ENCODE assay signal across 1 cellular context in genomic region chr7:99366646-99367045, GRCh38.
TF ChIP-seq lines count a peak whose summit lies in the region.

No MANE protein-coding gene starts in this region.

TF ChIP-seq in GM12878, 131 proteins besides CTCF, POLR2A, EP300 and RAD21:
- TF ChIP-seq ZZZ3 (IDR thresholded peaks at IDR 0.05; ENCODE audit: control insufficient read depth, insufficient read length, low read depth) (no peak), BHLHE40 (IDR thresholded peaks at IDR 0.05; ENCODE audit: borderline replicate concordance in 1 of 2, low read depth in 2 of 2, low read length in 1 of 2) (no peak), RAD51 (IDR thresholded peaks at IDR 0.05) (no peak), PBX3 (IDR thresholded peaks at IDR 0.05; ENCODE audit: insufficient replicate concordance, low read depth, low read length) (no peak), YY1 (IDR thresholded peaks at IDR 0.05; ENCODE audit: low read depth, low read length) (no peak), MXI1 (IDR thresholded peaks at IDR 0.05; ENCODE audit: low read depth, low read length) (no peak), REST (IDR thresholded peaks at IDR 0.05; ENCODE audit: low read depth, low read length) (no peak), CBX3 (IDR thresholded peaks at IDR 0.05; ENCODE audit: borderline replicate concordance, low read depth) (no peak), POLR2AphosphoS5 (IDR thresholded peaks at IDR 0.05; ENCODE audit: low read length) (no peak), CHD2 (IDR thresholded peaks at IDR 0.05; ENCODE audit: borderline replicate concordance, low read depth, low read length) (no peak), KAT2A (conservative IDR thresholded peaks at IDR 0.05; ENCODE audit: control insufficient read depth, low read depth, low read length) (no peak), ELK1 (IDR thresholded peaks at IDR 0.05; ENCODE audit: low read depth, low read length) (no peak), NRF1 (conservative IDR thresholded peaks at IDR 0.05; ENCODE audit: low read depth, low read length) (no peak)
